In the genomic region with DNA sequence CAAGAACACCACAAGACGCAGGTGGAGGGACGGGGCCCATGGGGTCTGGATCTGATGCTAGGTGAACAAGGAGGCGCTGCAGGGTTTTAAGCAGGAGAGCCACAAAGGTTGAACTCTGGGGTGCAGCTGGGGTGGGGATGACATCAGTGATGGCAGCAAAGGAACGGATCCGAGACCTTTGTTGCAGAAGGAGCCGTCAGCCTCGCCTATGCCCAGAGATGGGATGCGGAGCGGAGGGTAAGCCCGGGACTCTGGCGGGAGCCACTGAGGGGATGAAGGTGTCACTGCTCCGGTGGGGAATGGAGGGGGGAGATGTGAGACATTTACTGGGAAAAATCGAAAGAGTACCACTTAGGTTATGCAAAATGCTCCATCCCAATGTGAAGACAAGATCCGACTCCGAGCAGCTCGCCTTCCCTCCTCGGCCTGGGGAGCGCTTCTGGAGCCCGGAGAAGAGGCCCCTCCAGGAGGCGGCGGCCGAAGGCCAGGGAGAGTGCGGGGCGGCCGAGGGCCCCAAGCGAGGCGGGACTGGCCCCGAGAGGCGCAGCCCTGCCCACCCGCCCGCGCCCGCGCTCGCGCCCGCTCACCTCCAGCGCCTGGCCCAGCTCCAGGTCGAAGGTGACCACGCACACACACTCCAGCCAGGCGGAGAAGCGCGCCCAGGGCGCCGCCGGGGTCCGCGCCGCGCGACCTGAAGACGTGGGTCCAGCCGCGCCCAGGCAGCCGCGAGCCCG, we compare ENCODE assay signal across 2 cellular contexts.
A peak's percentile ranks its signal among the peaks of the same experiment; 100 is the strongest.
TF ChIP-seq lines count a peak whose summit lies in the region.

No MANE protein-coding gene starts in this region.

TF ChIP-seq in HEK293, 187 proteins besides CTCF, POLR2A, EP300 and RAD21:
- peak; percentile 38 for TF ChIP-seq ZBTB20 (tag by site-specific recombination; IDR thresholded peaks at IDR 0.05)
- no peak for TF ChIP-seq BCL11A (tag by site-specific recombination; IDR thresholded peaks at IDR 0.05; ENCODE audit: low read depth)
- peak; percentile 53; the same call in 1 of the 2 replicates for TF ChIP-seq ZNF600 (tag by site-specific recombination; IDR thresholded peaks at IDR 0.05)
- TF ChIP-seq ZNF239 (tag by site-specific recombination; IDR thresholded peaks at IDR 0.05) = no peak
- no peak for TF ChIP-seq ZNF132 (tag by site-specific recombination; IDR thresholded peaks at IDR 0.05; ENCODE audit: borderline replicate concordance)
- TF ChIP-seq, protein P1, sequence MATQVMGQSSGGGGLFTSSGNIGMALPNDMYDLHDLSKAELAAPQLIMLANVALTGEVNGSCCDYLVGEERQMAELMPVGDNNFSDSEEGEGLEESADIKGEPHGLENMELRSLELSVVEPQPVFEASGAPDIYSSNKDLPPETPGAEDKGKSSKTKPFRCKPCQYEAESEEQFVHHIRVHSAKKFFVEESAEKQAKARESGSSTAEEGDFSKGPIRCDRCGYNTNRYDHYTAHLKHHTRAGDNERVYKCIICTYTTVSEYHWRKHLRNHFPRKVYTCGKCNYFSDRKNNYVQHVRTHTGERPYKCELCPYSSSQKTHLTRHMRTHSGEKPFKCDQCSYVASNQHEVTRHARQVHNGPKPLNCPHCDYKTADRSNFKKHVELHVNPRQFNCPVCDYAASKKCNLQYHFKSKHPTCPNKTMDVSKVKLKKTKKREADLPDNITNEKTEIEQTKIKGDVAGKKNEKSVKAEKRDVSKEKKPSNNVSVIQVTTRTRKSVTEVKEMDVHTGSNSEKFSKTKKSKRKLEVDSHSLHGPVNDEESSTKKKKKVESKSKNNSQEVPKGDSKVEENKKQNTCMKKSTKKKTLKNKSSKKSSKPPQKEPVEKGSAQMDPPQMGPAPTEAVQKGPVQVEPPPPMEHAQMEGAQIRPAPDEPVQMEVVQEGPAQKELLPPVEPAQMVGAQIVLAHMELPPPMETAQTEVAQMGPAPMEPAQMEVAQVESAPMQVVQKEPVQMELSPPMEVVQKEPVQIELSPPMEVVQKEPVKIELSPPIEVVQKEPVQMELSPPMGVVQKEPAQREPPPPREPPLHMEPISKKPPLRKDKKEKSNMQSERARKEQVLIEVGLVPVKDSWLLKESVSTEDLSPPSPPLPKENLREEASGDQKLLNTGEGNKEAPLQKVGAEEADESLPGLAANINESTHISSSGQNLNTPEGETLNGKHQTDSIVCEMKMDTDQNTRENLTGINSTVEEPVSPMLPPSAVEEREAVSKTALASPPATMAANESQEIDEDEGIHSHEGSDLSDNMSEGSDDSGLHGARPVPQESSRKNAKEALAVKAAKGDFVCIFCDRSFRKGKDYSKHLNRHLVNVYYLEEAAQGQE (tag by site-specific recombination; IDR thresholded peaks at IDR 0.05) = no peak; the same call in none of the 2 replicates
- TF ChIP-seq GLIS2 (tag by site-specific recombination; IDR thresholded peaks at IDR 0.05) = no peak
- no peak for TF ChIP-seq ZNF23 (tag by site-specific recombination; IDR thresholded peaks at IDR 0.05; ENCODE audit: borderline replicate concordance)
- TF ChIP-seq ZNF140 (tag by site-specific recombination; IDR thresholded peaks at IDR 0.05) = no peak

TF ChIP-seq in GM12878, 131 proteins besides CTCF, POLR2A, EP300 and RAD21:
- TF ChIP-seq HDAC6 (IDR thresholded peaks at IDR 0.05; ENCODE audit: unreplicated experiment) = no peak
- TF ChIP-seq KDM1A (IDR thresholded peaks at IDR 0.05; ENCODE audit: borderline replicate concordance) = no peak
- no peak for TF ChIP-seq TBL1XR1 (IDR thresholded peaks at IDR 0.05; ENCODE audit: low read depth, low read length)
- 0 out of 2 replicates have a peak, but pooled peaks have one; percentile 22 for TF ChIP-seq DPF2 (IDR thresholded peaks at IDR 0.05)
- TF ChIP-seq SIN3A (IDR thresholded peaks at IDR 0.05; ENCODE audit: low read depth, low read length) = peak; percentile 29; the same call in 1 of the 2 replicates
- TF ChIP-seq MXI1 (IDR thresholded peaks at IDR 0.05; ENCODE audit: low read depth, low read length) = peak; percentile 34; the same call in 1 of the 2 replicates
- TF ChIP-seq, protein P2, sequence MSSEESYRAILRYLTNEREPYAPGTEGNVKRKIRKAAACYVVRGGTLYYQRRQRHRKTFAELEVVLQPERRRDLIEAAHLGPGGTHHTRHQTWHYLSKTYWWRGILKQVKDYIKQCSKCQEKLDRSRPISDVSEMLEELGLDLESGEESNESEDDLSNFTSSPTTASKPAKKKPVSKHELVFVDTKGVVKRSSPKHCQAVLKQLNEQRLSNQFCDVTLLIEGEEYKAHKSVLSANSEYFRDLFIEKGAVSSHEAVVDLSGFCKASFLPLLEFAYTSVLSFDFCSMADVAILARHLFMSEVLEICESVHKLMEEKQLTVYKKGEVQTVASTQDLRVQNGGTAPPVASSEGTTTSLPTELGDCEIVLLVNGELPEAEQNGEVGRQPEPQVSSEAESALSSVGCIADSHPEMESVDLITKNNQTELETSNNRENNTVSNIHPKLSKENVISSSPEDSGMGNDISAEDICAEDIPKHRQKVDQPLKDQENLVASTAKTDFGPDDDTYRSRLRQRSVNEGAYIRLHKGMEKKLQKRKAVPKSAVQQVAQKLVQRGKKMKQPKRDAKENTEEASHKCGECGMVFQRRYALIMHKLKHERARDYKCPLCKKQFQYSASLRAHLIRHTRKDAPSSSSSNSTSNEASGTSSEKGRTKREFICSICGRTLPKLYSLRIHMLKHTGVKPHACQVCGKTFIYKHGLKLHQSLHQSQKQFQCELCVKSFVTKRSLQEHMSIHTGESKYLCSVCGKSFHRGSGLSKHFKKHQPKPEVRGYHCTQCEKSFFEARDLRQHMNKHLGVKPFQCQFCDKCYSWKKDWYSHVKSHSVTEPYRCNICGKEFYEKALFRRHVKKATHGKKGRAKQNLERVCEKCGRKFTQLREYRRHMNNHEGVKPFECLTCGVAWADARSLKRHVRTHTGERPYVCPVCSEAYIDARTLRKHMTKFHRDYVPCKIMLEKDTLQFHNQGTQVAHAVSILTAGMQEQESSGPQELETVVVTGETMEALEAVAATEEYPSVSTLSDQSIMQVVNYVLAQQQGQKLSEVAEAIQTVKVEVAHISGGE (CRISPR knock-in tag; IDR thresholded peaks at IDR 0.05) = no peak
- no peak for TF ChIP-seq POU2F2 (IDR thresholded peaks at IDR 0.05; ENCODE audit: borderline replicate concordance, low read depth, low read length)
- no peak for TF ChIP-seq ZNF274 (IDR thresholded peaks at IDR 0.05; ENCODE audit: insufficient read depth, insufficient read length)
- no peak for TF ChIP-seq ESRRA (IDR thresholded peaks at IDR 0.05; ENCODE audit: low read length)
- no peak for TF ChIP-seq CEBPB (IDR thresholded peaks at IDR 0.05; ENCODE audit: borderline replicate concordance in 1 of 2, low read depth in 2 of 2, low read length in 2 of 2)
- no peak for TF ChIP-seq RBBP5 (conservative IDR thresholded peaks at IDR 0.05)
- no peak for TF ChIP-seq SIX5 (IDR thresholded peaks at IDR 0.05; ENCODE audit: low read depth, low read length, severe bottlenecking)
- TF ChIP-seq IKZF1 (conservative IDR thresholded peaks at IDR 0.05) = no peak
- 0 out of 2 replicates have a peak, but pooled peaks have one; percentile 11 for TF ChIP-seq CHD2 (IDR thresholded peaks at IDR 0.05; ENCODE audit: borderline replicate concordance, low read depth, low read length)
- no peak for TF ChIP-seq PAX5 (IDR thresholded peaks at IDR 0.05; ENCODE audit: borderline replicate concordance, low read depth, low read length)
